14 cellular contexts compared by ENCODE assay signal in genomic region chr6:138182939-138183791, GRCh38. TPM values are rescaled to one million over a fixed set of nuclear protein-coding genes. Genes with fewer than 3 reads are reported as not detected.
A peak's percentile ranks its signal among the peaks of the same experiment; 100 is the strongest.
DNase-seq lines count a peak whose midpoint lies in the region; ATAC-seq and TF ChIP-seq lines count a peak whose summit lies in the region.
"Had no signal": no experiment of that assay in that cellular context is flagged by ENCODE, and none has a peak within 500 bp of the region (broad histone marks: within the 10 kb centered on the region; RNA-seq: fewer than 3 reads in every experiment).

No MANE protein-coding gene starts in this region.

- H3K4me3 ChIP-seq in dorsolateral prefrontal cortex (peak overlapping the region in 47 of 59 donors; percentile 0 to 57 (median 26)), mucosa of rectum (ENCODE audit: low read length in 2 of 2) (peak overlapping the region in 1 of 2 donors; percentile 17)
- H3K4me3 ChIP-seq: esophagus squamous epithelium, SJSA1 had no signal

- ATAC-seq in activated T-cell treated with anti-CD3 and anti-CD28 coated beads, Interleukin-2, amount 50 U/mL, for 4 hours: no peak
- ATAC-seq: natural killer cell treated with Interleukin-12 subunit alpha and Interleukin-12 subunit beta and Interleukin-15 and Interleukin-18, amount 100 ng/mL, for 72 hours had no signal

- no peaks in the 10 kb centered on the region for H3K36me3 Mint-ChIP-seq in activated T-cell treated with anti-CD3 and anti-CD28 coated beads, Interleukin-2, amount 50 U/mL, for 4 hours (ENCODE audit: insufficient read depth)
- H3K36me3 Mint-ChIP-seq in activated naive CD4-positive, alpha-beta T cell treated with anti-CD3 and anti-CD28 coated beads, Interleukin-2, amount 10 ng/mL, durations not matched to agents 7 days and 5 days: no peaks in the 10 kb centered on the region

- H3K9me3 Mint-ChIP-seq in activated T-cell treated with anti-CD3 and anti-CD28 coated beads, Interleukin-2, amount 50 U/mL, for 4 hours: peaks cover 4% of the 10 kb centered on the region
- H3K9me3 Mint-ChIP-seq in activated naive CD4-positive, alpha-beta T cell treated with anti-CD3 and anti-CD28 coated beads, Interleukin-2, amount 10 ng/mL, durations not matched to agents 7 days and 5 days: peaks cover 3% of the 10 kb centered on the region

- peak overlapping the region; percentile 76 to 98 (median 94) for H3K27ac ChIP-seq in dorsolateral prefrontal cortex
- peak overlapping the region; percentile 11 to 57 for H3K27ac ChIP-seq in mucosa of rectum (ENCODE audit: low read depth in 2 of 2, low read length in 2 of 2)
- H3K27ac ChIP-seq: esophagus squamous epithelium, SJSA1 had no signal

- DNase-seq in DMS79 (lab: John Stamatoyannopoulos, UW): peak; percentile 76
- peak; percentile 30 for DNase-seq in NCI-H2171 (lab: John Stamatoyannopoulos, UW)
- DNase-seq in dorsolateral prefrontal cortex: peak; percentile 43 to 90 (median 80)
- no peak for DNase-seq in activated T-cell treated with anti-CD3 and anti-CD28 coated beads, Interleukin-2, amount 50 U/mL, for 4 hours
- no peak for DNase-seq in activated naive CD4-positive, alpha-beta T cell treated with anti-CD3 and anti-CD28 coated beads, Interleukin-2, amount 10 ng/mL, durations not matched to agents 7 days and 5 days
- DNase-seq in NCI-H82 (lab: John Stamatoyannopoulos, UW): no peak
- DNase-seq in NCI-H1436 treated with DMSO at 0.1 percent for 48 hours (lab: John Stamatoyannopoulos, UW): no peak
- DNase-seq: esophagus squamous epithelium; stimulated activated CD4-positive, alpha-beta T cell treated with anti-CD3 and anti-CD28 coated beads, Interleukin-12 subunit alpha, Interleukin-12 subunit beta, amount 100 ng/mL, for 4 hours had no signal

- peak overlapping the region in 1 of 2 donors; percentile 1 for H3K9ac ChIP-seq in mucosa of rectum (ENCODE audit: low read depth in 1 of 2, low read length in 2 of 2)

- peaks cover 15% of the 10 kb centered on the region for H3K27me3 Mint-ChIP-seq in activated T-cell treated with anti-CD3 and anti-CD28 coated beads, Interleukin-2, amount 50 U/mL, for 4 hours (ENCODE audit: low read depth)
- peaks cover 14% of the 10 kb centered on the region for H3K27me3 Mint-ChIP-seq in activated naive CD4-positive, alpha-beta T cell treated with anti-CD3 and anti-CD28 coated beads, Interleukin-2, amount 10 ng/mL, durations not matched to agents 7 days and 5 days

- CTCF ChIA-PET in activated naive CD4-positive, alpha-beta T cell treated with anti-CD3 and anti-CD28 coated beads, Interleukin-2, amount 10 ng/mL, durations not matched to agents 7 days and 5 days (lab: Charles Lee): no interaction called here

- TF ChIP-seq CTCF in dorsolateral prefrontal cortex (IDR thresholded peaks at IDR 0.05 in 54 of 56, conservative IDR thresholded peaks at IDR 0.05 in 2 of 56; ENCODE audit: low read depth in 1 of 56, partially characterized antibody in 56 of 56): peak in 3 of 56 donors; percentile 9 to 24 (median 15)

- peaks cover 0 to 1% of the 10 kb centered on the region in 2 donors for H3K9me3 ChIP-seq in mucosa of rectum (ENCODE audit: control insufficient read depth in 2 of 2, low read length in 2 of 2)

- H3K4me1 ChIP-seq in mucosa of rectum (ENCODE audit: control insufficient read depth in 2 of 2, insufficient read depth in 2 of 2, low read length in 2 of 2): peaks cover 5 to 17% of the 10 kb centered on the region in 2 donors
- H3K4me1 ChIP-seq: SJSA1 had no signal

- no peaks in the 10 kb centered on the region for H3K27me3 ChIP-seq in dorsolateral prefrontal cortex
- H3K27me3 ChIP-seq in mucosa of rectum (ENCODE audit: control insufficient read depth in 2 of 2, insufficient read depth in 2 of 2, low read length in 2 of 2): no peaks in the 10 kb centered on the region
- H3K27me3 ChIP-seq: esophagus squamous epithelium, SJSA1 had no signal

- intact Hi-C loops in dorsolateral prefrontal cortex (cut with DNase I): loop anchor here in 1 of 2 donors (2.0 kb wide), 1 partner anchor 28 kb away; no protein-coding TSS in a partner anchor

- no peak overlapping the region for H3K27ac Mint-ChIP-seq in activated naive CD4-positive, alpha-beta T cell treated with anti-CD3 and anti-CD28 coated beads, Interleukin-2, amount 10 ng/mL, durations not matched to agents 7 days and 5 days
- H3K27ac Mint-ChIP-seq: natural killer cell treated with Interleukin-12 subunit alpha and Interleukin-12 subunit beta and Interleukin-15 and Interleukin-18, amount 100 ng/mL, for 72 hours had no signal

- H3K4me1 Mint-ChIP-seq in activated T-cell treated with anti-CD3 and anti-CD28 coated beads, Interleukin-2, amount 50 U/mL, for 4 hours (ENCODE audit: low read depth): no peaks in the 10 kb centered on the region
- H3K4me1 Mint-ChIP-seq in activated naive CD4-positive, alpha-beta T cell treated with anti-CD3 and anti-CD28 coated beads, Interleukin-2, amount 10 ng/mL, durations not matched to agents 7 days and 5 days: no peaks in the 10 kb centered on the region

- no peaks in the 10 kb centered on the region for H3K36me3 ChIP-seq in mucosa of rectum (ENCODE audit: control insufficient read depth in 2 of 2, insufficient read depth in 2 of 2, low read length in 2 of 2)
- H3K36me3 ChIP-seq: esophagus squamous epithelium, SJSA1 had no signal

- no peak overlapping the region for H3K4me3 Mint-ChIP-seq in activated T-cell treated with anti-CD3 and anti-CD28 coated beads, Interleukin-2, amount 50 U/mL, for 4 hours
- no peak overlapping the region for H3K4me3 Mint-ChIP-seq in activated naive CD4-positive, alpha-beta T cell treated with anti-CD3 and anti-CD28 coated beads, Interleukin-2, amount 10 ng/mL, durations not matched to agents 7 days and 5 days
- H3K4me3 Mint-ChIP-seq: natural killer cell treated with Interleukin-12 subunit alpha and Interleukin-12 subunit beta and Interleukin-15 and Interleukin-18, amount 100 ng/mL, for 72 hours had no signal

RNA-seq across cellular contexts. Expression of gene ARFGEF3, which starts 21.4 kb away (rescaled TPM):
- total RNA-seq in dorsolateral prefrontal cortex: 10 to 100 TPM; 30.0 to 93.7 (median 67.0) TPM
- under 1 TPM; 0.16 to 0.53 (median 0.29) TPM for total RNA-seq in activated T-cell treated with anti-CD3 and anti-CD28 coated beads, Interleukin-2, amount 50 U/mL, for 4 hours
- total RNA-seq: SJSA1 had no signal

RNA-seq across cellular contexts. Expression of gene PBOV1, which starts 35.1 kb away (rescaled TPM):
- total RNA-seq in dorsolateral prefrontal cortex: not detected
- total RNA-seq in activated T-cell treated with anti-CD3 and anti-CD28 coated beads, Interleukin-2, amount 50 U/mL, for 4 hours: not detected
- total RNA-seq: bronchial epithelial cell; esophagus squamous epithelium; HT1080; natural killer cell treated with Interleukin-12 subunit alpha and Interleukin-12 subunit beta and Interleukin-15 and Interleukin-18, amount 100 ng/mL, for 72 hours; SJSA1 had no signal

Comparison
In these comparisons a context has a peak if more than half of its experiments do, and no peak if none do; other contexts are left out.
1. DNase-seq: peak in DMS79 (single experiment), NCI-H2171 (single experiment) and dorsolateral prefrontal cortex (10 of 10); none in activated T-cell treated with anti-CD3 and anti-CD28 coated beads, Interleukin-2, amount 50 U/mL, for 4 hours (single experiment), activated naive CD4-positive, alpha-beta T cell treated with anti-CD3 and anti-CD28 coated beads, Interleukin-2, amount 10 ng/mL, durations not matched to agents 7 days and 5 days (single experiment), NCI-H82 (single experiment) and NCI-H1436 treated with DMSO at 0.1 percent for 48 hours (single experiment).
2. RNA of gene ARFGEF3, which starts 21.4 kb away (total RNA-seq): 30.0 to 93.7 TPM in dorsolateral prefrontal cortex; 0.16 to 0.53 TPM in activated T-cell treated with anti-CD3 and anti-CD28 coated beads, Interleukin-2, amount 50 U/mL, for 4 hours; every median in the first group is over 10 times any median in the second.